In the genomic region with DNA sequence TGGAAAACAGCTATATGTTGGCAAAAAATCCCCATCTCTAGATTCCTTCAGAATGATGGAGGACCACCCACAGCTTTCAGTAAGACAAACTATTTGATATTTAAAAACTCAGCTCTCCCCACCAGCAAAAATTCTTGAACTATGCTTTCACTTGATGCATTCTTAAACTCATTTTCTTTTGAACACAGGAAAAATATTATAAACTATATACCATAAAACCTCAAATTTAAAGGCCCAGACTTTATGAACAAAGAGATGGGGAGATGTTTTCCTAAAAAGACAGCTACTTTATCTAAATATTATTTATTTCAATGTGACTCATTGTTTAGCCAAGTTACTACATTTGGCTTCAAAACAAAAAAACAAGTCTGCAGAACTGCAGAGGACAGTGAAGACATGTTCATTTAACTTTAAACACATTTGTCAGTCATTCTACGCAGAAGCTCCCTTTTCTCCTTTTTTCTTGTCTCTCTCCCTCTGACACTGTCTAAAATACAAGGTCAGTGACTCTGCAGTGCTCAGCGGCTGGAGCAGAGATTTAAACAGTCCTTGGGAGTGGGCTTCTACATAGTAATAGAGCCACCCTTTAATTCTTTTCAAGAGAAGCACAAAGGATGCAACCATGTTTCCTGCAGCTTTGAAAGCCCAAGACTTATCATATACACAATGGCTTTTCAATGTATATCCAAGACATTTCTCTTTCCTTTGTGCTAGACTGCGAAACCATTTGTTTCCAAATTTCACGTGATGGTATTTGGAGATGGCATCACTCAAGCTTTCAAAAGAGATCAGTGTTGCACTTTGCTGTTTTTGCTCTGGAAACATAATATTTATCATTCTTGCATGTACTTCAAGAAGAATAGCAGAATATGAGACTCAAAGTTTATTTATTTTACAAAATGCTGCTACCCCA, we compare ENCODE assay signal across 20 cellular contexts.
A peak's percentile ranks its signal among the peaks of the same experiment; 100 is the strongest.
DNase-seq lines count a peak whose midpoint lies in the region; ATAC-seq, FAIRE-seq and TF ChIP-seq lines count a peak whose summit lies in the region.
"Had no signal": no experiment of that assay in that cellular context is flagged by ENCODE, and none has a peak within 500 bp of the region (broad histone marks: within the 10 kb centered on the region; RNA-seq: fewer than 3 reads in every experiment).

No MANE protein-coding gene starts in this region.

- H3K4me1 ChIP-seq in SK-N-SH (ENCODE audit: control insufficient read depth in 1 of 2, insufficient read depth in 2 of 2, low read depth in 1 of 2, low read length in 1 of 2) (peaks cover 13 to 27% of the 10 kb centered on the region in 2 experiments; a peak in 3 of 4 replicates), fibroblast of lung (ENCODE audit: control insufficient read depth, extremely low read depth, insufficient read depth, low read length) (peaks cover 5% of the 10 kb centered on the region)
- H3K4me1 ChIP-seq: Caco-2 had no signal

- H3K4me3 Mint-ChIP-seq in osteocyte (ENCODE audit: unreplicated experiment) = peak overlapping the region; percentile 5
- H3K4me3 Mint-ChIP-seq: stimulated activated naive B cell treated with anti-CD40 and anti-IgM and Interleukin-4, amounts not matched to agents 10 μg/mL and 1 μg/mL and 100 μg/mL, for 72 hours had no signal

- no peaks in the 10 kb centered on the region for H3K9me2 ChIP-seq in SK-N-SH

- H3K36me3 ChIP-seq in SK-N-SH (replicated peaks in 1 of 2; ENCODE audit: control insufficient read depth in 1 of 2, insufficient read depth in 2 of 2, low read length in 1 of 2) = peaks cover 0 to 7% of the 10 kb centered on the region in 2 experiments
- no peaks in the 10 kb centered on the region for H3K36me3 ChIP-seq in fibroblast of lung (ENCODE audit: control insufficient read depth, insufficient read depth, low read length)
- H3K36me3 ChIP-seq: cardiac muscle cell, left lung, right atrium auricular region, thoracic aorta had no signal

- TF ChIP-seq CTCF in HL-60 (IDR thresholded peaks at IDR 0.05; ENCODE audit: insufficient read depth, low read length) (no peak), SK-N-SH (IDR thresholded peaks at IDR 0.05) (no peak), fibroblast of lung (conservative IDR thresholded peaks at IDR 0.05 in 1 of 2, IDR thresholded peaks at IDR 0.05 in 1 of 2; ENCODE audit: low read depth in 1 of 2, low read length in 2 of 2) (no peak), osteocyte (IDR thresholded peaks at IDR 0.05) (no peak), dorsolateral prefrontal cortex (IDR thresholded peaks at IDR 0.05 in 54 of 56, conservative IDR thresholded peaks at IDR 0.05 in 2 of 56; ENCODE audit: low read depth in 1 of 56, partially characterized antibody in 56 of 56) (no peak)

- H3K4me2 ChIP-seq in SK-N-SH (peak overlapping the region; percentile 25; the same call in 1 of the 2 replicates), fibroblast of lung (ENCODE audit: extremely low read depth, insufficient read depth, low read length) (peak overlapping the region; percentile 75)

- FAIRE-seq in urothelium cell line (lab: Jason Lieb, UNC) = no peak

- CTCF ChIA-PET in SK-N-SH (lab: Yijun Ruan, JAX) = interaction anchor here (0.7 to 2.0 kb wide), 6 partner anchors 8 to 628 kb away, joined by 3 to 9 read pairs (median 3); no protein-coding TSS in a partner anchor

- intact Hi-C loops in dorsolateral prefrontal cortex (cut with DNase I) = no loop called here

- TF ChIP-seq RAD21 in SK-N-SH (IDR thresholded peaks at IDR 0.05; ENCODE audit: low read length) = no peak

- no peaks in the 10 kb centered on the region for H3K79me2 ChIP-seq in SK-N-SH (ENCODE audit: insufficient read depth)
- peaks cover 86% of the 10 kb centered on the region for H3K79me2 ChIP-seq in fibroblast of lung (ENCODE audit: control insufficient read depth, insufficient read depth, low read length)

- H3K4me1 Mint-ChIP-seq in osteocyte (ENCODE audit: unreplicated experiment) = peaks cover 48% of the 10 kb centered on the region
- H3K4me1 Mint-ChIP-seq: stimulated activated naive B cell treated with anti-CD40 and anti-IgM and Interleukin-4, amounts not matched to agents 10 μg/mL and 1 μg/mL and 100 μg/mL, for 72 hours had no signal

- DNase-seq in HL-60 (ENCODE audit: low read depth in 1 of 2, low spot score in 1 of 2) (no peak), SK-N-SH (no peak), fibroblast of lung (ENCODE audit: low read depth in 2 of 2) (peak in 1 of 2 donors; percentile 50), osteocyte (ENCODE audit: extremely low spot score, unreplicated experiment) (no peak), activated T-cell treated with anti-CD3 and anti-CD28 coated beads for 4 hours (no peak), urothelium cell line (ENCODE audit: low spot score) (no peak), dorsolateral prefrontal cortex (no peak)
- DNase-seq: activated CD4-positive, alpha-beta T cell treated with anti-CD3 and anti-CD28 coated beads for 4 hours; Caco-2; left lung; mucosa of descending colon; NCI-H146; NCI-H2171 treated with DMSO at 0.1 percent for 48 hours; occipital lobe; stimulated activated naive B cell treated with anti-CD40 and anti-IgM and Interleukin-4, amounts not matched to agents 10 μg/mL and 1 μg/mL and 100 μg/mL, for 72 hours had no signal

- peaks cover 11% of the 10 kb centered on the region for H3F3A ChIP-seq in SK-N-SH (replicated peaks; ENCODE audit: insufficient read depth)

- H3K27ac ChIP-seq in HL-60 (replicated peaks) (peak overlapping the region; percentile 47), SK-N-SH (ENCODE audit: low read depth in 2 of 2, low read length in 1 of 2) (peak overlapping the region in 1 of 2 experiments; percentile 95; a peak in 2 of 4 replicates), fibroblast of lung (ENCODE audit: insufficient read depth, low read length) (no peak overlapping the region), dorsolateral prefrontal cortex (no peak overlapping the region)
- H3K27ac ChIP-seq: cardiac muscle cell, right atrium auricular region, thoracic aorta had no signal

- H3K9me3 ChIP-seq in SK-N-SH (no peaks in the 10 kb centered on the region), fibroblast of lung (ENCODE audit: control insufficient read depth, insufficient read depth, low read depth, low read length) (no peaks in the 10 kb centered on the region)
- H3K9me3 ChIP-seq: Caco-2, left lung, mucosa of descending colon, right atrium auricular region, thoracic aorta had no signal

- H3K27me3 Mint-ChIP-seq in osteocyte (ENCODE audit: unreplicated experiment) = no peaks in the 10 kb centered on the region
- H3K27me3 Mint-ChIP-seq: stimulated activated naive B cell treated with anti-CD40 and anti-IgM and Interleukin-4, amounts not matched to agents 10 μg/mL and 1 μg/mL and 100 μg/mL, for 72 hours had no signal

- no peak overlapping the region for H2AFZ ChIP-seq in SK-N-SH (ENCODE audit: low read depth)
- no peak overlapping the region for H2AFZ ChIP-seq in fibroblast of lung (ENCODE audit: low read length)

- H3K27me3 ChIP-seq in HL-60 (ENCODE audit: insufficient read depth, poor library complexity, severe bottlenecking) (no peaks in the 10 kb centered on the region), SK-N-SH (ENCODE audit: insufficient read depth) (no peaks in the 10 kb centered on the region), fibroblast of lung (ENCODE audit: control insufficient read depth, insufficient read depth, low read length) (no peaks in the 10 kb centered on the region), dorsolateral prefrontal cortex (no peaks in the 10 kb centered on the region)
- H3K27me3 ChIP-seq: cardiac muscle cell, left lung, right atrium auricular region had no signal

- POLR2A ChIA-PET in SK-N-SH (lab: Yijun Ruan, JAX) = no interaction called here

- no peaks in the 10 kb centered on the region for H3K9me3 Mint-ChIP-seq in osteocyte (ENCODE audit: unreplicated experiment)
- H3K9me3 Mint-ChIP-seq: activated T-helper 2 cell treated with anti-CD3 and anti-CD28 coated beads, Interferon-gamma antibody, Interleukin-2, Interleukin-4, amounts not matched to agents 10 μg/mL and 5 μg/mL and 100 μg/mL, durations not matched to agents 14 hours and 24 hours and 36 hours had no signal

- H3K36me3 Mint-ChIP-seq in osteocyte (ENCODE audit: unreplicated experiment) = peaks cover 4% of the 10 kb centered on the region
- H3K36me3 Mint-ChIP-seq: stimulated activated naive B cell treated with anti-CD40 and anti-IgM and Interleukin-4, amounts not matched to agents 10 μg/mL and 1 μg/mL and 100 μg/mL, for 72 hours had no signal

- no peak overlapping the region for H3K4me3 ChIP-seq in HL-60 (replicated peaks; ENCODE audit: insufficient read depth, low read length)
- H3K4me3 ChIP-seq in SK-N-SH (ENCODE audit: low read depth in 2 of 2, low read length in 1 of 2) = no peak overlapping the region
- no peak overlapping the region for H3K4me3 ChIP-seq in fibroblast of lung (replicated peaks in 1 of 4; ENCODE audit: control extremely low read depth in 1 of 4, insufficient read depth in 1 of 4, low read depth in 3 of 4, low read length in 4 of 4)
- H3K4me3 ChIP-seq in dorsolateral prefrontal cortex = no peak overlapping the region
- H3K4me3 ChIP-seq: cardiac muscle cell, left lung, mucosa of descending colon, right atrium auricular region, thoracic aorta had no signal

- WGBS in SK-N-SH (ENCODE audit: low lambda C conversion rate) = 93% methylated on average over 4 of the region's 4 CpGs

- peak overlapping the region; percentile 80 for H3K27ac Mint-ChIP-seq in osteocyte (ENCODE audit: unreplicated experiment)
- H3K27ac Mint-ChIP-seq: activated T-helper 2 cell treated with anti-CD3 and anti-CD28 coated beads, Interferon-gamma antibody, Interleukin-2, Interleukin-4, amounts not matched to agents 10 μg/mL and 5 μg/mL and 100 μg/mL, durations not matched to agents 14 hours and 24 hours and 36 hours; stimulated activated naive B cell treated with anti-CD40 and anti-IgM and Interleukin-4, amounts not matched to agents 10 μg/mL and 1 μg/mL and 100 μg/mL, for 72 hours had no signal

- H3K9ac ChIP-seq in SK-N-SH (no peak overlapping the region), fibroblast of lung (ENCODE audit: insufficient read depth, low read length) (no peak overlapping the region)

- no peaks in the 10 kb centered on the region for H4K20me1 ChIP-seq in SK-N-SH (ENCODE audit: insufficient read depth)
- no peaks in the 10 kb centered on the region for H4K20me1 ChIP-seq in fibroblast of lung (ENCODE audit: control insufficient read depth, extremely low read depth, insufficient read depth, low read length)

- TF ChIP-seq EP300 in SK-N-SH (IDR thresholded peaks at IDR 0.05; ENCODE audit: borderline replicate concordance in 1 of 2, low read depth in 1 of 2, low read length in 1 of 2) = no peak

- no peak for ATAC-seq in HG02884 (IDR thresholded peaks at IDR 0.05; ENCODE audit: unreplicated experiment)
- ATAC-seq: left lung; mucosa of descending colon; stimulated activated naive B cell treated with anti-CD40 and anti-IgM and Interleukin-4, amounts not matched to agents 10 μg/mL and 1 μg/mL and 100 μg/mL, for 72 hours had no signal

TF ChIP-seq in SK-N-SH, 30 proteins besides CTCF, POLR2A, EP300 and RAD21 (continues in another document):
- TF ChIP-seq SMC3 (IDR thresholded peaks at IDR 0.05; ENCODE audit: low read depth, low read length) = no peak
